Comparison of ENCODE assay signal across 13 cellular contexts in genomic region chr19:1455002-1455335, GRCh38. TPM values are rescaled to one million over a fixed set of nuclear protein-coding genes. Genes with fewer than 3 reads are reported as not detected.
DNase-seq lines count a peak whose midpoint lies in the region; ATAC-seq lines count a peak whose summit lies in the region.
"Had no signal": no experiment of that assay in that cellular context is flagged by ENCODE, and none has a peak within 500 bp of the region (broad histone marks: within the 10 kb centered on the region; RNA-seq: fewer than 3 reads in every experiment).

No MANE protein-coding gene starts in this region.

- no peak for DNase-seq in SK-N-MC (ENCODE audit: low read depth, low spot score)
- DNase-seq in activated T-helper 2 cell treated with anti-CD3 and anti-CD28 coated beads, Interferon-gamma antibody, Interleukin-2, Interleukin-4, amounts not matched to agents 10 μg/mL and 5 μg/mL and 100 μg/mL, durations not matched to agents 14 hours and 24 hours and 36 hours (ENCODE audit: low spot score): no peak
- DNase-seq in SHP77 treated with DMSO at 0.1 percent for 48 hours (lab: John Stamatoyannopoulos, UW): no peak
- no peak for DNase-seq in 8988T
- no peak for DNase-seq in pons (ENCODE audit: low spot score)
- DNase-seq: activated CD4-positive, CD25-positive, alpha-beta regulatory T cell; activated gamma-delta T cell had no signal

- peaks cover 48% of the 10 kb centered on the region for H3K27me3 Mint-ChIP-seq in activated T-helper 2 cell treated with anti-CD3 and anti-CD28 coated beads, Interferon-gamma antibody, Interleukin-2, Interleukin-4, amounts not matched to agents 10 μg/mL and 5 μg/mL and 100 μg/mL, durations not matched to agents 14 hours and 24 hours and 36 hours (ENCODE audit: low read depth)

- H3K4me1 Mint-ChIP-seq in activated T-helper 2 cell treated with anti-CD3 and anti-CD28 coated beads, Interferon-gamma antibody, Interleukin-2, Interleukin-4, amounts not matched to agents 10 μg/mL and 5 μg/mL and 100 μg/mL, durations not matched to agents 14 hours and 24 hours and 36 hours (ENCODE audit: low read depth): peaks cover 4% of the 10 kb centered on the region

- 65% methylated on average over 20 of the region's 22 CpGs for whole genome bisulfite sequencing in HUES64

- H3K27ac Mint-ChIP-seq in activated T-helper 2 cell treated with anti-CD3 and anti-CD28 coated beads, Interferon-gamma antibody, Interleukin-2, Interleukin-4, amounts not matched to agents 10 μg/mL and 5 μg/mL and 100 μg/mL, durations not matched to agents 14 hours and 24 hours and 36 hours: no peak overlapping the region
- H3K27ac Mint-ChIP-seq: CD8-positive, alpha-beta T cell; stimulated activated naive CD8-positive, alpha-beta T cell treated with anti-CD3 and anti-CD28 coated beads, Interleukin-15, Interleukin-2, amounts not matched to agents 100 ng/mL and 50 ng/mL, for 24 hours had no signal

- no peaks in the 10 kb centered on the region for H3K9me3 Mint-ChIP-seq in activated T-helper 2 cell treated with anti-CD3 and anti-CD28 coated beads, Interferon-gamma antibody, Interleukin-2, Interleukin-4, amounts not matched to agents 10 μg/mL and 5 μg/mL and 100 μg/mL, durations not matched to agents 14 hours and 24 hours and 36 hours
- H3K9me3 Mint-ChIP-seq: CD8-positive, alpha-beta T cell; stimulated activated naive CD8-positive, alpha-beta T cell treated with anti-CD3 and anti-CD28 coated beads, Interleukin-15, Interleukin-2, amounts not matched to agents 100 ng/mL and 50 ng/mL, for 24 hours had no signal

- H3K27ac ChIP-seq in BLaER1 treated with 17β-estradiol and CSF1 and Interleukin-3, amounts not matched to agents 10 nM and 100 nM: peak overlapping the region in 8 of 11 experiments; percentile 54 to 91 (median 79); a peak in 16 of 22 replicates
- H3K27ac ChIP-seq in HUES64 (ENCODE audit: low read depth, low read length) (no peak overlapping the region), SK-N-MC (no peak overlapping the region)
- H3K27ac ChIP-seq: parathyroid adenoma had no signal

- ATAC-seq in esophagus mucosa: peak; percentile 30

- H3K4me1 ChIP-seq in BLaER1 treated with 17β-estradiol and CSF1 and Interleukin-3, amounts not matched to agents 10 nM and 100 nM: peaks cover 44 to 63% (median 52%) of the 10 kb centered on the region in 10 experiments
- peaks cover 6% of the 10 kb centered on the region for H3K4me1 ChIP-seq in HUES64 (ENCODE audit: insufficient read depth, low read length)

- H3K4me3 Mint-ChIP-seq in activated T-helper 2 cell treated with anti-CD3 and anti-CD28 coated beads, Interferon-gamma antibody, Interleukin-2, Interleukin-4, amounts not matched to agents 10 μg/mL and 5 μg/mL and 100 μg/mL, durations not matched to agents 14 hours and 24 hours and 36 hours (ENCODE audit: low read depth): no peak overlapping the region
- H3K4me3 Mint-ChIP-seq: stimulated activated naive CD8-positive, alpha-beta T cell treated with anti-CD3 and anti-CD28 coated beads, Interleukin-15, Interleukin-2, amounts not matched to agents 100 ng/mL and 50 ng/mL, for 24 hours had no signal

- H3K4me3 ChIP-seq in BLaER1 treated with 17β-estradiol and CSF1 and Interleukin-3, amounts not matched to agents 10 nM and 100 nM: peak overlapping the region; percentile 23 to 54 (median 46); a peak in 15 of 20 replicates
- peak overlapping the region; percentile 5; the same call in 1 of the 2 replicates for H3K4me3 ChIP-seq in HUES64 (ENCODE audit: low read length)
- peak overlapping the region; percentile 18; the same call in 1 of the 2 replicates for H3K4me3 ChIP-seq in SK-N-MC

- peak overlapping the region in 8 of 11 experiments; percentile 39 to 82 (median 70); a peak in 14 of 22 replicates for H3K9ac ChIP-seq in BLaER1 treated with 17β-estradiol and CSF1 and Interleukin-3, amounts not matched to agents 10 nM and 100 nM
- no peak overlapping the region; the same call in 1 of the 2 replicates for H3K9ac ChIP-seq in HUES64 (ENCODE audit: low read depth, low read length)
- H3K9ac ChIP-seq in SK-N-MC (ENCODE audit: insufficient read length): no peak overlapping the region
- H3K9ac ChIP-seq: parathyroid adenoma had no signal

- peak overlapping the region; percentile 79 to 97 (median 87) for H3K4me2 ChIP-seq in BLaER1 treated with 17β-estradiol and CSF1 and Interleukin-3, amounts not matched to agents 10 nM and 100 nM

- H3K36me3 Mint-ChIP-seq in activated T-helper 2 cell treated with anti-CD3 and anti-CD28 coated beads, Interferon-gamma antibody, Interleukin-2, Interleukin-4, amounts not matched to agents 10 μg/mL and 5 μg/mL and 100 μg/mL, durations not matched to agents 14 hours and 24 hours and 36 hours (ENCODE audit: low read depth): no peaks in the 10 kb centered on the region

- peaks cover 11 to 95% (median 61%) of the 10 kb centered on the region in 11 experiments; a peak in 20 of 22 replicates for H4K20me1 ChIP-seq in BLaER1 treated with 17β-estradiol and CSF1 and Interleukin-3, amounts not matched to agents 10 nM and 100 nM

- H3K27me3 ChIP-seq in BLaER1 treated with 17β-estradiol and CSF1 and Interleukin-3, amounts not matched to agents 10 nM and 100 nM: peaks cover 58 to 88% (median 80%) of the 10 kb centered on the region in 11 experiments
- H3K27me3 ChIP-seq in HUES64 (ENCODE audit: insufficient read depth, low read length): peaks cover 72% of the 10 kb centered on the region

- H3K36me3 ChIP-seq in BLaER1 treated with 17β-estradiol and CSF1 and Interleukin-3, amounts not matched to agents 10 nM and 100 nM: peaks cover 0 to 4% (median under 1%) of the 10 kb centered on the region in 11 experiments; a peak in 7 of 22 replicates
- H3K36me3 ChIP-seq in HUES64 (ENCODE audit: insufficient read depth, low read length) (no peaks in the 10 kb centered on the region), SK-N-MC (ENCODE audit: insufficient read depth, low read length) (no peaks in the 10 kb centered on the region)

- 0 out of 22 replicates have a peak, but pooled peaks cover 0 to 7% (median 0%) of the 10 kb centered on the region in 11 experiments for H3K9me3 ChIP-seq in BLaER1 treated with 17β-estradiol and CSF1 and Interleukin-3, amounts not matched to agents 10 nM and 100 nM (replicated peaks in 1 of 11)
- H3K9me3 ChIP-seq in HUES64 (ENCODE audit: insufficient read depth, low read depth, low read length) (no peaks in the 10 kb centered on the region), SK-N-MC (ENCODE audit: low read depth, low read length) (no peaks in the 10 kb centered on the region)

- intact Hi-C loops in activated T-helper 2 cell treated with anti-CD3 and anti-CD28 coated beads, Interferon-gamma antibody, Interleukin-2, Interleukin-4, amounts not matched to agents 10 μg/mL and 5 μg/mL and 100 μg/mL, durations not matched to agents 14 hours and 24 hours and 36 hours (cut with micrococcal nuclease): no loop called here

RNA-seq across cellular contexts. Expression of gene APC2, which starts 5.0 kb away (rescaled TPM):
- polyA plus RNA-seq in HUES64 (2013, experiment 1 of 2): 1.5 TPM
- polyA plus RNA-seq in HUES64 (2013, experiment 2 of 2): 1.8 TPM
- 0.48 TPM for total RNA-seq in esophagus mucosa
- total RNA-seq in activated T-helper 2 cell treated with anti-CD3 and anti-CD28 coated beads, Interferon-gamma antibody, Interleukin-2, Interleukin-4, amounts not matched to agents 10 μg/mL and 5 μg/mL and 100 μg/mL, durations not matched to agents 14 hours and 24 hours and 36 hours: 0.07 and 0.21 TPM in 2 replicates

RNA-seq across cellular contexts. Expression of gene RPS15, which starts 16.8 kb away (rescaled TPM):
- polyA plus RNA-seq in HUES64 (2013, experiment 1 of 2): 1,974 TPM
- polyA plus RNA-seq in HUES64 (2013, experiment 2 of 2): 1,812 TPM
- 1,167 TPM for total RNA-seq in esophagus mucosa
- 1,450 and 1,471 TPM in 2 replicates for total RNA-seq in activated T-helper 2 cell treated with anti-CD3 and anti-CD28 coated beads, Interferon-gamma antibody, Interleukin-2, Interleukin-4, amounts not matched to agents 10 μg/mL and 5 μg/mL and 100 μg/mL, durations not matched to agents 14 hours and 24 hours and 36 hours

RNA-seq across cellular contexts. Expression of gene C19orf25, which starts 24.0 kb away (rescaled TPM):
- polyA plus RNA-seq in HUES64 (2013, experiment 1 of 2): 31.0 TPM
- 31.1 TPM for polyA plus RNA-seq in HUES64 (2013, experiment 2 of 2)
- 19.2 TPM for total RNA-seq in esophagus mucosa
- total RNA-seq in activated T-helper 2 cell treated with anti-CD3 and anti-CD28 coated beads, Interferon-gamma antibody, Interleukin-2, Interleukin-4, amounts not matched to agents 10 μg/mL and 5 μg/mL and 100 μg/mL, durations not matched to agents 14 hours and 24 hours and 36 hours: 33.0 and 37.9 TPM in 2 replicates

RNA-seq across cellular contexts. Expression of gene PCSK4, which starts 35.2 kb away (rescaled TPM):
- polyA plus RNA-seq in HUES64 (2013, experiment 1 of 2): 2.5 TPM
- polyA plus RNA-seq in HUES64 (2013, experiment 2 of 2): 5.3 TPM
- 1.2 TPM for total RNA-seq in esophagus mucosa
- 2.1 and 2.6 TPM in 2 replicates for total RNA-seq in activated T-helper 2 cell treated with anti-CD3 and anti-CD28 coated beads, Interferon-gamma antibody, Interleukin-2, Interleukin-4, amounts not matched to agents 10 μg/mL and 5 μg/mL and 100 μg/mL, durations not matched to agents 14 hours and 24 hours and 36 hours

RNA-seq across cellular contexts. Expression of gene REEP6, which starts 36.0 kb away (rescaled TPM):
- 5.8 TPM for polyA plus RNA-seq in HUES64 (2013, experiment 1 of 2)
- polyA plus RNA-seq in HUES64 (2013, experiment 2 of 2): 8.1 TPM
- 8.5 TPM for total RNA-seq in esophagus mucosa
- total RNA-seq in activated T-helper 2 cell treated with anti-CD3 and anti-CD28 coated beads, Interferon-gamma antibody, Interleukin-2, Interleukin-4, amounts not matched to agents 10 μg/mL and 5 μg/mL and 100 μg/mL, durations not matched to agents 14 hours and 24 hours and 36 hours: 1.6 and 2.1 TPM in 2 replicates

Comparison
In these comparisons a context has a peak if more than half of its experiments do, and no peak if none do; other contexts are left out.
1. H3K27ac ChIP-seq: peak in BLaER1 treated with 17β-estradiol and CSF1 and Interleukin-3, amounts not matched to agents 10 nM and 100 nM (8 of 11); none in HUES64 (single experiment) and SK-N-MC (single experiment).
2. H3K9ac ChIP-seq: peak in BLaER1 treated with 17β-estradiol and CSF1 and Interleukin-3, amounts not matched to agents 10 nM and 100 nM (8 of 11); none in HUES64 (single experiment) and SK-N-MC (single experiment).
3. Peak in every context shown above with its lines, with median percentiles within 50 percentile points of each other: H3K4me3 ChIP-seq.